Comparison of ENCODE assay signal across 21 cellular contexts in the genomic region with DNA sequence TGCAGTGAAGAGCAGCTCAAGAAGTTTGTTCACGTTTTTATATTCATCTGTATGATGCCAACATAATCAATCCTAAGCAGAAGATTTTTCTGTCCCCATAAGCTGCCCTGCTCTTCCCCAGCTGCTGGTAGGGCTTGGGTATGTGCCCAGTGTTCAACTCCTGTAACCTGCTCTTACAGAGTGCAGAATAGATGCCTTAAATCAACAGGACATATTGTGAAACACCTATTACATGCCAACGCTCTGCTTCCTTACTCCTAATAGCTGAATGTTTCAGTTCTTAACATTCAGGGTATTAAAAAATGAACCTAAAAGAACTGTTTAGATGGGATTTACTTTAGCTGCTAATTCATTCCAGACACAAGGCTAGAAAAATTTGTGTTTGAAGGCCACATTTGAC.
A peak's percentile ranks its signal among the peaks of the same experiment; 100 is the strongest.
DNase-seq lines count a peak whose midpoint lies in the region; ATAC-seq, FAIRE-seq and TF ChIP-seq lines count a peak whose summit lies in the region.
"Had no signal": no experiment of that assay in that cellular context is flagged by ENCODE, and none has a peak within 500 bp of the region (broad histone marks: within the 10 kb centered on the region; RNA-seq: fewer than 3 reads in every experiment).

No MANE protein-coding gene starts in this region.

- no peaks in the 10 kb centered on the region for H3K4me1 Mint-ChIP-seq in T-helper 17 cell
- H3K4me1 Mint-ChIP-seq: stimulated activated naive B cell treated with anti-CD40 and anti-IgM and Interleukin-4, amounts not matched to agents 10 μg/mL and 1 μg/mL and 100 μg/mL, for 72 hours had no signal

- no peak overlapping the region for H3K4me3 Mint-ChIP-seq in T-helper 17 cell
- H3K4me3 Mint-ChIP-seq: GM23338; stimulated activated naive B cell treated with anti-CD40 and anti-IgM and Interleukin-4, amounts not matched to agents 10 μg/mL and 1 μg/mL and 100 μg/mL, for 72 hours; type B pancreatic cell had no signal

- H3K9me3 ChIP-seq in lung (ENCODE audit: control insufficient read depth in 2 of 2, insufficient read depth in 1 of 2, low read length in 1 of 2): no peaks in the 10 kb centered on the region
- no peaks in the 10 kb centered on the region for H3K9me3 ChIP-seq in T-helper 17 cell (ENCODE audit: control insufficient read depth, low read length, poor library complexity, severe bottlenecking)
- H3K9me3 ChIP-seq: neutrophil had no signal

- no peak for FAIRE-seq in urothelium cell line (lab: Jason Lieb, UNC)
- FAIRE-seq: frontal cortex, small intestine had no signal

- no peak overlapping the region for H3K4me3 ChIP-seq in ACC112 (ENCODE audit: low read depth, low read length)
- H3K4me3 ChIP-seq in fibroblast of the aortic adventitia (ENCODE audit: low read depth, low read length): no peak overlapping the region
- no peak overlapping the region for H3K4me3 ChIP-seq in lung
- H3K4me3 ChIP-seq: GM23338 had no signal

- WGBS in lung, 2 donors: 20 to 33% methylated on average over 2 of the region's 2 CpGs

- H3K4me1 ChIP-seq in ACC112 (ENCODE audit: control insufficient read depth, insufficient read depth, low read length, unreplicated experiment) (peaks cover 32% of the 10 kb centered on the region), lung (ENCODE audit: control insufficient read depth in 2 of 2, insufficient read depth in 2 of 2, low read length in 2 of 2) (peaks cover 1 to 3% of the 10 kb centered on the region in 2 donors)

- no peak overlapping the region for H3K27ac Mint-ChIP-seq in T-helper 17 cell
- H3K27ac Mint-ChIP-seq: GM23338; stimulated activated naive B cell treated with anti-CD40 and anti-IgM and Interleukin-4, amounts not matched to agents 10 μg/mL and 1 μg/mL and 100 μg/mL, for 72 hours; type B pancreatic cell had no signal

- H3K27me3 Mint-ChIP-seq in T-helper 17 cell: peaks cover 9% of the 10 kb centered on the region
- H3K27me3 Mint-ChIP-seq: type B pancreatic cell had no signal

- H3K79me2 ChIP-seq in ACC112 (ENCODE audit: control insufficient read depth, insufficient read depth, low read length, unreplicated experiment): no peaks in the 10 kb centered on the region

- H3K27me3 ChIP-seq in ACC112 (ENCODE audit: insufficient read depth, low read length) (no peaks in the 10 kb centered on the region), lung (ENCODE audit: control insufficient read depth, insufficient read depth) (no peaks in the 10 kb centered on the region)

- DNase-seq in RPMI7951 (ENCODE audit: low read depth) (peak; percentile 6), fibroblast of the aortic adventitia (ENCODE audit: low read depth) (peak; percentile 65), lung (ENCODE audit: low spot score) (peak; percentile 54), NCI-H1092 treated with DMSO at 0.1 percent for 48 hours (lab: John Stamatoyannopoulos, UW) (no peak), T-helper 17 cell (no peak), urothelium cell line (ENCODE audit: low spot score) (no peak)
- DNase-seq: activated CD4-positive, CD25-positive, alpha-beta regulatory T cell; activated effector memory CD4-positive, alpha-beta T cell treated with Interleukin-2 at 50 U/mL for 16 hours; anterior cingulate cortex; COR-L47; NCI-H1930; NCI-H526; small intestine; stimulated activated naive B cell treated with anti-CD40 and anti-IgM and Interleukin-4, amounts not matched to agents 10 μg/mL and 1 μg/mL and 100 μg/mL, for 72 hours had no signal

- H3K27ac ChIP-seq in ACC112 (ENCODE audit: low read depth, low read length): peak overlapping the region; percentile 47
- H3K27ac ChIP-seq in lung (ENCODE audit: low read depth in 1 of 2, low read length in 1 of 2): no peak overlapping the region
- H3K27ac ChIP-seq: neutrophil had no signal

- H3K36me3 Mint-ChIP-seq in T-helper 17 cell (ENCODE audit: low read depth): no peaks in the 10 kb centered on the region
- H3K36me3 Mint-ChIP-seq: stimulated activated naive B cell treated with anti-CD40 and anti-IgM and Interleukin-4, amounts not matched to agents 10 μg/mL and 1 μg/mL and 100 μg/mL, for 72 hours; type B pancreatic cell had no signal

- TF ChIP-seq CTCF in fibroblast of the aortic adventitia (IDR thresholded peaks at IDR 0.05; ENCODE audit: insufficient read depth, low read length) (no peak), lung (IDR thresholded peaks at IDR 0.05; ENCODE audit: control extremely low read depth, extremely low read depth) (no peak)

- H3K36me3 ChIP-seq in ACC112 (ENCODE audit: insufficient read depth, low read length) (no peaks in the 10 kb centered on the region), lung (ENCODE audit: control insufficient read depth in 2 of 2, insufficient read depth in 2 of 2, low read length in 2 of 2) (no peaks in the 10 kb centered on the region)
- H3K36me3 ChIP-seq: neutrophil had no signal

- no peak for ATAC-seq in lung (ENCODE audit: insufficient read depth, low FRiP score)
- ATAC-seq in HG03139 (IDR thresholded peaks at IDR 0.05; ENCODE audit: unreplicated experiment): no peak
- no peak for ATAC-seq in T-helper 17 cell
- ATAC-seq: GM23338; Panc1; stimulated activated naive B cell treated with anti-CD40 and anti-IgM and Interleukin-4, amounts not matched to agents 10 μg/mL and 1 μg/mL and 100 μg/mL, for 72 hours had no signal

- H2AFZ ChIP-seq in ACC112 (ENCODE audit: low read length, unreplicated experiment): peak overlapping the region; percentile 16
- H2AFZ ChIP-seq: GM23338 had no signal

Comparison
In these comparisons a context has a peak if more than half of its experiments do, and no peak if none do; other contexts are left out.
1. DNase-seq: peak in RPMI7951 (single experiment), fibroblast of the aortic adventitia (single experiment) and lung (single experiment); none in NCI-H1092 treated with DMSO at 0.1 percent for 48 hours (single experiment), T-helper 17 cell (0 of 3) and urothelium cell line (single experiment).